In the genomic region with DNA sequence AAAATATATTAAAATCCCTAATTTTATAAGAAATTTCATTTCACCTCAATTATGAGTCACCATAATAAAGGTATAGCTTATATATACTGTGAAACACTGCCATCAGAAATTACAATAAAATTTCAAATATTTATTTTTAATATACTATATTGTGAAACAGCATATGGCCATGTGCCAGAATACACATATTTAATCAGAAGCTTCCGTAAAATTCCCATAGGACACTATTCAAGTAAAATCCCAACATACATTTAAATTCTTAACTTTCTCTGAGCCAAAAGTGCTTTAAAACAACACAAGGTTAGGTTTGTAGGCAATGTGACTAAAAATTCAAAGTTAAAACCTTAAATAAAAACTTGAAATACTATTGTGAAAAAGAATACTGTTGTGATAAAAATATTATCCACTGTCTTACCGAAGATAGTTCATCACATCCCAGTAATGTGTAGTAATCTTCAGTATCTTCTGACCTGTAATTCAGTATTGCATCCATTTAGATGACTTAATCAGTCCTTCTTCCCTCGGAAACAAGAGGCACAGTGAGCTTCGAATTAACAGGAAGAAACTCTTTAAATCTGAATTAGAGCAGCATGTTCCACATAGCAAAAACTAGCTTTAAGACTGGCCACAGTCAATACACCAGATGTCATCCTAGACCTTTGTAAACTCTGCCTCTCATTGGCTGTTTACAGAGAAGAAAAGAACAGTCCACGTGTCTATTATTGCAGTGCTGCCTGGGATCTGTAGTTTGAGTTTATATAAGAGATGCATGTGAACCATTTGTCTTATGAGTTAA, we compare ENCODE assay signal across 1 cellular context.
TF ChIP-seq lines count a peak whose summit lies in the region.

Gene DNAJC12 (minus strand): TSS at position 670 of the 796 bp plus-strand sequence. CDS start 177 bp downstream, at position 493.

TF ChIP-seq in HepG2, 621 proteins besides CTCF, POLR2A, EP300 and RAD21 (continued from another document and continues in another):
- TF ChIP-seq, protein P1, sequence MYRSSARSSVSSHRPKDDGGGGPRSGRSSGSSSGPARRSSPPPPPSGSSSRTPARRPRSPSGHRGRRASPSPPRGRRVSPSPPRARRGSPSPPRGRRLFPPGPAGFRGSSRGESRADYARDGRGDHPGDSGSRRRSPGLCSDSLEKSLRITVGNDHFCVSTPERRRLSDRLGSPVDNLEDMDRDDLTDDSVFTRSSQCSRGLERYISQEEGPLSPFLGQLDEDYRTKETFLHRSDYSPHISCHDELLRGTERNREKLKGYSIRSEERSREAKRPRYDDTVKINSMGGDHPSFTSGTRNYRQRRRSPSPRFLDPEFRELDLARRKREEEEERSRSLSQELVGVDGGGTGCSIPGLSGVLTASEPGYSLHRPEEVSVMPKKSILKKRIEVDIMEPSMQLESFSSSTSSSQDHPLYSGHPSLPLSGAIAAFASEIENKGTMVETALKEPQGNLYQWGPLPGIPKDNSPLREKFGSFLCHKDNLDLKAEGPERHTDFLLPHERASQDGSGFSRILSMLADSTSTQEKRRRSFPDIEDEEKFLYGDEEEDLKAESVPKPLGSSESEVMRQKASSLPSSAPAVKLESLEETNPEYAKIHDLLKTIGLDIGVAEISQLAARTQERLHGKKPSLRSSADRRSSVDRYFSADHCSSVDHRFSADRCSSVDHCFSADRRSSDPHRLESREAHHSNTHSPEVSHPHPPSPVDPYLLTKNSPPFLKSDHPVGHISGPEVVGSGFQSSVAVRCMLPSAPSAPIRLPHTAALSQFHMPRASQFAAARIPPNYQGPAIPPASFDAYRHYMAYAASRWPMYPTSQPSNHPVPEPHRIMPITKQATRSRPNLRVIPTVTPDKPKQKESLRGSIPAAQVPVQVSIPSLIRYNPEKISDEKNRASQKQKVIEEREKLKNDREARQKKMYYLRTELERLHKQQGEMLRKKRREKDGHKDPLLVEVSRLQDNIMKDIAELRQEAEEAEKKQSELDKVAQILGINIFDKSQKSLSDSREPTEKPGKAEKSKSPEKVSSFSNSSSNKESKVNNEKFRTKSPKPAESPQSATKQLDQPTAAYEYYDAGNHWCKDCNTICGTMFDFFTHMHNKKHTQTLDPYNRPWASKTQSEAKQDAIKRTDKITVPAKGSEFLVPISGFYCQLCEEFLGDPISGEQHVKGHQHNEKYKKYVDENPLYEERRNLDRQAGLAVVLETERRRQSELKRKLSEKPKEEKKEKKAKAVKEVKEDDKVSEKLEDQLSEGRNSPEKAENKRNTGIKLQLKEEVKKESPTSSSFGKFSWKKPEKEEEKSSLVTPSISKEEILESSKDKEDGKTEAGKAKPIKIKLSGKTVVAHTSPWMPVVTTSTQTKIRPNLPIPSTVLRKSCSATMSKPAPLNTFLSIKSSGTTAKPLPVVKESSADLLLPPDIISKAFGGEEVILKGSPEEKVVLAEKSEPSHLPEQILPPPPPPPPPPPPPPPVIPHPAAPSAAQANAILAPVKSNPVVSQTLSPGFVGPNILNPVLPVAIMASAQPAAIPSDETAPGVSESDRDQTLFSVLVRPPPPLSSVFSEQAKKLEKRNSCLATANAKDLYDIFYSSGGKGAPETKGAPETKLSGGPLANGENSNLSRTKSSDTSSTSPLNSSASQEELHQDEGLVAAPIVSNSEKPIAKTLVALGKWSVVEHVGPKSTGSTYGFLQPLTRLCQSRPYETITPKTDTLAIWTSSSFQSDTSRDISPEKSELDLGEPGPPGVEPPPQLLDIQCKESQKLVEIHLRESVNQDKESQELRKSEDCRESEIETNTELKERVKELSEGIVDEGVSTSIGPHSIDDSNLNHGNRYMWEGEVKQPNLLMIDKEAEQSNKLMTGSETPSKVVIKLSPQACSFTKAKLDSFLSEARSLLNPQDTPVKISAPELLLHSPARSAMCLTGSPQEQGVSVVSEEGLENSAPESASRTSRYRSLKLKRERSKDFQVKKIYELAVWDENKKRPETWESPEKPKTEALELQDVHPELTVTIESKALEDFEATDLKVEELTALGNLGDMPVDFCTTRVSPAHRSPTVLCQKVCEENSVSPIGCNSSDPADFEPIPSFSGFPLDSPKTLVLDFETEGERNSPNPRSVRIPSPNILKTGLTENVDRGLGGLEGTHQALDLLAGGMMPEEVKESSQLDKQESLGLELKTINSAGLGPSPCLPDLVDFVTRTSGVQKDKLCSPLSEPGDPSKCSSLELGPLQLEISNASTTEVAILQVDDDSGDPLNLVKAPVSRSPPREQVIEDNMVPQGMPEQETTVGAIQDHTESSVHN (CRISPR knock-in tag; IDR thresholded peaks at IDR 0.05): no peak
- 0 out of 2 replicates have a peak, but pooled peaks have one; percentile 72 for TF ChIP-seq SMAD3 (CRISPR knock-in tag; IDR thresholded peaks at IDR 0.05)
- no peak for TF ChIP-seq CENPT (CRISPR knock-in tag; IDR thresholded peaks at IDR 0.05; ENCODE audit: low read depth)
- no peak for TF ChIP-seq ATF3 (CRISPR knock-in tag; IDR thresholded peaks at IDR 0.05)
- no peak for TF ChIP-seq ATF7 (IDR thresholded peaks at IDR 0.05)
- no peak for TF ChIP-seq ATF7 (CRISPR knock-in tag; IDR thresholded peaks at IDR 0.05)
- TF ChIP-seq KAT8 (CRISPR knock-in tag; IDR thresholded peaks at IDR 0.05): peak; percentile 50; the same call in 1 of the 2 replicates
- no peak for TF ChIP-seq ZFP37 (CRISPR knock-in tag; IDR thresholded peaks at IDR 0.05; ENCODE audit: borderline replicate concordance)
- TF ChIP-seq PITX1 (CRISPR knock-in tag; IDR thresholded peaks at IDR 0.05): no peak
- TF ChIP-seq, protein P2, sequence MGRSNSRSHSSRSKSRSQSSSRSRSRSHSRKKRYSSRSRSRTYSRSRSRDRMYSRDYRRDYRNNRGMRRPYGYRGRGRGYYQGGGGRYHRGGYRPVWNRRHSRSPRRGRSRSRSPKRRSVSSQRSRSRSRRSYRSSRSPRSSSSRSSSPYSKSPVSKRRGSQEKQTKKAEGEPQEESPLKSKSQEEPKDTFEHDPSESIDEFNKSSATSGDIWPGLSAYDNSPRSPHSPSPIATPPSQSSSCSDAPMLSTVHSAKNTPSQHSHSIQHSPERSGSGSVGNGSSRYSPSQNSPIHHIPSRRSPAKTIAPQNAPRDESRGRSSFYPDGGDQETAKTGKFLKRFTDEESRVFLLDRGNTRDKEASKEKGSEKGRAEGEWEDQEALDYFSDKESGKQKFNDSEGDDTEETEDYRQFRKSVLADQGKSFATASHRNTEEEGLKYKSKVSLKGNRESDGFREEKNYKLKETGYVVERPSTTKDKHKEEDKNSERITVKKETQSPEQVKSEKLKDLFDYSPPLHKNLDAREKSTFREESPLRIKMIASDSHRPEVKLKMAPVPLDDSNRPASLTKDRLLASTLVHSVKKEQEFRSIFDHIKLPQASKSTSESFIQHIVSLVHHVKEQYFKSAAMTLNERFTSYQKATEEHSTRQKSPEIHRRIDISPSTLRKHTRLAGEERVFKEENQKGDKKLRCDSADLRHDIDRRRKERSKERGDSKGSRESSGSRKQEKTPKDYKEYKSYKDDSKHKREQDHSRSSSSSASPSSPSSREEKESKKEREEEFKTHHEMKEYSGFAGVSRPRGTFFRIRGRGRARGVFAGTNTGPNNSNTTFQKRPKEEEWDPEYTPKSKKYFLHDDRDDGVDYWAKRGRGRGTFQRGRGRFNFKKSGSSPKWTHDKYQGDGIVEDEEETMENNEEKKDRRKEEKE (IDR thresholded peaks at IDR 0.05): no peak
- no peak for TF ChIP-seq FIP1L1 (IDR thresholded peaks at IDR 0.05; ENCODE audit: borderline replicate concordance, insufficient read depth, low read depth, low read length)
- TF ChIP-seq, protein P3, sequence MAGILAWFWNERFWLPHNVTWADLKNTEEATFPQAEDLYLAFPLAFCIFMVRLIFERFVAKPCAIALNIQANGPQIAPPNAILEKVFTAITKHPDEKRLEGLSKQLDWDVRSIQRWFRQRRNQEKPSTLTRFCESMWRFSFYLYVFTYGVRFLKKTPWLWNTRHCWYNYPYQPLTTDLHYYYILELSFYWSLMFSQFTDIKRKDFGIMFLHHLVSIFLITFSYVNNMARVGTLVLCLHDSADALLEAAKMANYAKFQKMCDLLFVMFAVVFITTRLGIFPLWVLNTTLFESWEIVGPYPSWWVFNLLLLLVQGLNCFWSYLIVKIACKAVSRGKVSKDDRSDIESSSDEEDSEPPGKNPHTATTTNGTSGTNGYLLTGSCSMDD (CRISPR knock-in tag; IDR thresholded peaks at IDR 0.05): no peak
- no peak for TF ChIP-seq ZFAT (CRISPR knock-in tag; conservative IDR thresholded peaks at IDR 0.05)
- TF ChIP-seq KLF16 (CRISPR knock-in tag; IDR thresholded peaks at IDR 0.05): peak in 1 of 2 experiments; percentile 43; a peak in 1 of 4 replicates
- TF ChIP-seq TGIF2 (CRISPR knock-in tag; IDR thresholded peaks at IDR 0.05): no peak
- TF ChIP-seq RNF219 (CRISPR knock-in tag; IDR thresholded peaks at IDR 0.05): 0 out of 2 replicates have a peak, but pooled peaks have one; percentile 43
- TF ChIP-seq ZNF350 (CRISPR knock-in tag; IDR thresholded peaks at IDR 0.05; ENCODE audit: borderline replicate concordance, low read depth): no peak
- TF ChIP-seq KDM4B (CRISPR knock-in tag; IDR thresholded peaks at IDR 0.05): no peak
- TF ChIP-seq NR2F2 (IDR thresholded peaks at IDR 0.05; ENCODE audit: borderline replicate concordance, low read depth): no peak
- TF ChIP-seq ISL2 (CRISPR knock-in tag; IDR thresholded peaks at IDR 0.05): no peak
- no peak for TF ChIP-seq ZFP36 (IDR thresholded peaks at IDR 0.05; ENCODE audit: borderline replicate concordance, low read depth, low read length, partially characterized antibody)
- TF ChIP-seq AHR (CRISPR knock-in tag; IDR thresholded peaks at IDR 0.05): no peak
- TF ChIP-seq ZNF607 (CRISPR knock-in tag; IDR thresholded peaks at IDR 0.05; ENCODE audit: borderline replicate concordance): no peak
- TF ChIP-seq ZNF12 (CRISPR knock-in tag; IDR thresholded peaks at IDR 0.05): no peak
- TF ChIP-seq HNF4G (IDR thresholded peaks at IDR 0.05; ENCODE audit: borderline replicate concordance, low read depth, low read length): no peak
- TF ChIP-seq HNF4G (CRISPR knock-in tag; IDR thresholded peaks at IDR 0.05; ENCODE audit: borderline replicate concordance, low read depth): no peak
- no peak for TF ChIP-seq RBM22 (optimal IDR thresholded peaks at IDR 0.05; ENCODE audit: low read length)
- TF ChIP-seq CREM (IDR thresholded peaks at IDR 0.05): peak; percentile 66
- TF ChIP-seq CREM (CRISPR knock-in tag; IDR thresholded peaks at IDR 0.05): no peak
- TF ChIP-seq IRF9 (CRISPR knock-in tag; IDR thresholded peaks at IDR 0.05; ENCODE audit: borderline replicate concordance): no peak
- peak; percentile 56; the same call in 1 of the 2 replicates for TF ChIP-seq ARID5B (CRISPR knock-in tag; IDR thresholded peaks at IDR 0.05)
- no peak for TF ChIP-seq ZBTB38 (CRISPR knock-in tag; IDR thresholded peaks at IDR 0.05)
- TF ChIP-seq LBX2 (CRISPR knock-in tag; IDR thresholded peaks at IDR 0.05; ENCODE audit: borderline replicate concordance): no peak
- no peak for TF ChIP-seq ZNF484 (CRISPR knock-in tag; IDR thresholded peaks at IDR 0.05; ENCODE audit: borderline replicate concordance, low read depth)
